38 cellular contexts compared by ENCODE assay signal in the genomic region with DNA sequence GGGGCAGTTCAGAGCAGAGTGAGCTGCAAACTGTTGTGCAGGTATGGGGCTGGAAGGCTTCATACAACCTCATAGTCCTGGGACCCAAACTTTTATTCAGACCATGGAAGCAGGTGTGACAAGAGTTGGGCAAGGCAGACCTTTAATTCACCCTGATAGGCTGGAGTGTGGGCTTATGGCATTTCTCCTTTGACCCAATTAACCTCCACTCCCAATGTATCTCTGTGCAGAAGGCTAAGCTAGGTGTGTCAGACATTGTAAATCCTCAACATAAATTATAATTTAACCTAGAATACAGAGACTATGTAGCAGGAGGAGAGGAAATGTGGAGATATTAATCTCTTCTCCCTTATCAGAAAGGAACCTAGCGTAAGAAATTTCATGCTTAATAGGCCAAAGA. TPM values are rescaled to one million over a fixed set of nuclear protein-coding genes. Genes with fewer than 3 reads are reported as not detected.
"Had no signal": no experiment of that assay in that cellular context is flagged by ENCODE, and none has a peak within 500 bp of the region (broad histone marks: within the 10 kb centered on the region; RNA-seq: fewer than 3 reads in every experiment).

No MANE protein-coding gene starts in this region.

- H3K36me3 ChIP-seq: adrenal gland, ascending aorta, brain microvascular endothelial cell, breast epithelium, cardiac muscle cell had no signal

- FAIRE-seq: astrocyte, bronchial epithelial cell had no signal

- H3K4me3 ChIP-seq: adrenal gland, ascending aorta, body of pancreas, breast epithelium, cardiac muscle cell had no signal

- H3K27ac ChIP-seq: adrenal gland, ascending aorta, body of pancreas, brain microvascular endothelial cell, breast epithelium, cardiac muscle cell had no signal

- H3K9me3 ChIP-seq: adrenal gland, ascending aorta, body of pancreas, breast epithelium had no signal

- H3K27me3 ChIP-seq: adrenal gland, ascending aorta, body of pancreas, brain microvascular endothelial cell, cardiac muscle cell had no signal

- H3K4me1 ChIP-seq: adrenal gland, ascending aorta, body of pancreas, breast epithelium had no signal

- ATAC-seq: activated naive CD4-positive, alpha-beta T cell treated with anti-CD3 and anti-CD28 coated beads, Interleukin-2, amount 50 U/mL, for 72 hours; activated naive CD8-positive, alpha-beta T cell treated with anti-CD3 and anti-CD28 coated beads, Interleukin-2, amount 50 U/mL, for 24 hours; activated T-cell treated with anti-CD3 and anti-CD28 coated beads, Interleukin-2, amount 50 U/mL, for 4 hours; activated T-cell treated with anti-CD3 and anti-CD28 coated beads, Interleukin-2, amount 50 U/mL, for 72 hours; activated T-helper 17 cell treated with anti-CD3 and anti-CD28 coated beads, Interleukin-2, amount 50 U/mL, for 72 hours; body of pancreas had no signal

- DNase-seq: activated effector memory CD4-positive, alpha-beta T cell treated with anti-CD3 and anti-CD28 coated beads, Interleukin-2, amount 50 U/mL, for 16 hours; activated effector memory CD4-positive, alpha-beta T cell treated with Interleukin-2 at 50 U/mL for 16 hours; activated gamma-delta T cell; activated gamma-delta T cell treated with Interleukin-2 at 50 U/mL for 16 hours; activated naive CD4-positive, alpha-beta T cell; activated naive CD4-positive, alpha-beta T cell treated with anti-CD3 and anti-CD28 coated beads for 36 hours; activated naive CD4-positive, alpha-beta T cell treated with anti-CD3 and anti-CD28 coated beads, Interleukin-2, amount 10 ng/mL, durations not matched to agents 7 days and 5 days; activated naive CD4-positive, alpha-beta T cell treated with anti-CD3 and anti-CD28 coated beads, Interleukin-2, amount 50 U/mL, for 16 hours; activated naive CD4-positive, alpha-beta T cell treated with Interleukin-2 at 50 U/mL for 16 hours; activated naive CD8-positive, alpha-beta T cell treated with anti-CD3 and anti-CD28 coated beads for 36 hours; activated naive CD8-positive, alpha-beta T cell treated with anti-CD3 and anti-CD28 coated beads, Interleukin-2, amount 10 ng/mL, durations not matched to agents 7 days and 5 days; activated naive CD8-positive, alpha-beta T cell treated with anti-CD3 and anti-CD28 coated beads, Interleukin-2, amount 50 U/mL, for 24 hours; activated T-cell treated with anti-CD3 and anti-CD28 coated beads for 4 hours; activated T-cell treated with anti-CD3 and anti-CD28 coated beads, Interleukin-2, amount 50 U/mL, for 1 hour; activated T-cell treated with anti-CD3 and anti-CD28 coated beads, Interleukin-2, amount 50 U/mL, for 24 hours; activated T-cell treated with anti-CD3 and anti-CD28 coated beads, Interleukin-2, amount 50 U/mL, for 4 hours; activated T-cell treated with anti-CD3 and anti-CD28 coated beads, Interleukin-2, amount 50 U/mL, for 48 hours; activated T-cell treated with anti-CD3 and anti-CD28 coated beads, Interleukin-2, amount 50 U/mL, for 72 hours; adrenal gland; amniotic stem cell; amygdala; anterior cingulate cortex; aorta; body of pancreas; brain microvascular endothelial cell; caudate nucleus; central memory CD4-positive, alpha-beta T cell had no signal

RNA-seq across cellular contexts. Expression of gene OR10H2, which starts 12.2 kb away (rescaled TPM):
- total RNA-seq: activated naive CD4-positive, alpha-beta T cell treated with anti-CD3 and anti-CD28 coated beads for 36 hours; activated naive CD4-positive, alpha-beta T cell treated with anti-CD3 and anti-CD28 coated beads, Interleukin-2, amount 50 U/mL, for 72 hours; activated naive CD8-positive, alpha-beta T cell treated with anti-CD3 and anti-CD28 coated beads for 36 hours; activated naive CD8-positive, alpha-beta T cell treated with anti-CD3 and anti-CD28 coated beads, Interleukin-2, amount 10 ng/mL, durations not matched to agents 7 days and 5 days; activated T-cell treated with anti-CD3 and anti-CD28 coated beads, Interleukin-2, amount 50 U/mL, for 4 hours; activated T-cell treated with anti-CD3 and anti-CD28 coated beads, Interleukin-2, amount 50 U/mL, for 72 hours; activated T-helper 1 cell treated with anti-CD3 and anti-CD28 coated beads, Interleukin-12 subunit alpha, Interleukin-12 subunit beta, Interleukin-2, Interleukin-4 antibody, amounts not matched to agents 30 ng/mL and 10 ng/mL and 1 ng/mL, durations not matched to agents 14 hours and 24 hours and 36 hours; activated T-helper 17 cell treated with anti-CD3 and anti-CD28 coated beads, Interleukin-2, amount 50 U/mL, for 72 hours; activated T-helper 2 cell treated with anti-CD3 and anti-CD28 coated beads, Interferon-gamma antibody, Interleukin-2, Interleukin-4, amounts not matched to agents 10 μg/mL and 5 μg/mL and 100 μg/mL, durations not matched to agents 14 hours and 24 hours and 36 hours; adrenal gland; aorta; ascending aorta; astrocyte; body of pancreas; breast epithelium; bronchial epithelial cell; cardiac muscle cell; cardiac septum had no signal
- polyA plus RNA-seq: adipose tissue, adrenal gland, aorta, cardiac muscle cell had no signal

RNA-seq across cellular contexts. Expression of gene OR10H3, which starts 22.1 kb away (rescaled TPM):
- total RNA-seq: activated naive CD4-positive, alpha-beta T cell treated with anti-CD3 and anti-CD28 coated beads for 36 hours; activated naive CD4-positive, alpha-beta T cell treated with anti-CD3 and anti-CD28 coated beads, Interleukin-2, amount 50 U/mL, for 72 hours; activated naive CD8-positive, alpha-beta T cell treated with anti-CD3 and anti-CD28 coated beads for 36 hours; activated naive CD8-positive, alpha-beta T cell treated with anti-CD3 and anti-CD28 coated beads, Interleukin-2, amount 10 ng/mL, durations not matched to agents 7 days and 5 days; activated T-cell treated with anti-CD3 and anti-CD28 coated beads, Interleukin-2, amount 50 U/mL, for 4 hours; activated T-cell treated with anti-CD3 and anti-CD28 coated beads, Interleukin-2, amount 50 U/mL, for 72 hours; activated T-helper 1 cell treated with anti-CD3 and anti-CD28 coated beads, Interleukin-12 subunit alpha, Interleukin-12 subunit beta, Interleukin-2, Interleukin-4 antibody, amounts not matched to agents 30 ng/mL and 10 ng/mL and 1 ng/mL, durations not matched to agents 14 hours and 24 hours and 36 hours; activated T-helper 17 cell treated with anti-CD3 and anti-CD28 coated beads, Interleukin-2, amount 50 U/mL, for 72 hours; activated T-helper 2 cell treated with anti-CD3 and anti-CD28 coated beads, Interferon-gamma antibody, Interleukin-2, Interleukin-4, amounts not matched to agents 10 μg/mL and 5 μg/mL and 100 μg/mL, durations not matched to agents 14 hours and 24 hours and 36 hours; adrenal gland; aorta; ascending aorta; astrocyte; body of pancreas; breast epithelium; bronchial epithelial cell; cardiac muscle cell; cardiac septum had no signal
- polyA plus RNA-seq: adipose tissue, adrenal gland, aorta, cardiac muscle cell had no signal

RNA-seq across cellular contexts. Expression of gene CYP4F12, which starts 42.8 kb away (rescaled TPM):
- total RNA-seq: activated naive CD4-positive, alpha-beta T cell treated with anti-CD3 and anti-CD28 coated beads for 36 hours; activated naive CD8-positive, alpha-beta T cell treated with anti-CD3 and anti-CD28 coated beads for 36 hours; activated T-cell treated with anti-CD3 and anti-CD28 coated beads, Interleukin-2, amount 50 U/mL, for 4 hours; activated T-helper 1 cell treated with anti-CD3 and anti-CD28 coated beads, Interleukin-12 subunit alpha, Interleukin-12 subunit beta, Interleukin-2, Interleukin-4 antibody, amounts not matched to agents 30 ng/mL and 10 ng/mL and 1 ng/mL, durations not matched to agents 14 hours and 24 hours and 36 hours; activated T-helper 2 cell treated with anti-CD3 and anti-CD28 coated beads, Interferon-gamma antibody, Interleukin-2, Interleukin-4, amounts not matched to agents 10 μg/mL and 5 μg/mL and 100 μg/mL, durations not matched to agents 14 hours and 24 hours and 36 hours; astrocyte; cardiac muscle cell had no signal
- polyA plus RNA-seq: cardiac muscle cell had no signal
